Comparison of ENCODE assay signal across 24 cellular contexts in the genomic region with DNA sequence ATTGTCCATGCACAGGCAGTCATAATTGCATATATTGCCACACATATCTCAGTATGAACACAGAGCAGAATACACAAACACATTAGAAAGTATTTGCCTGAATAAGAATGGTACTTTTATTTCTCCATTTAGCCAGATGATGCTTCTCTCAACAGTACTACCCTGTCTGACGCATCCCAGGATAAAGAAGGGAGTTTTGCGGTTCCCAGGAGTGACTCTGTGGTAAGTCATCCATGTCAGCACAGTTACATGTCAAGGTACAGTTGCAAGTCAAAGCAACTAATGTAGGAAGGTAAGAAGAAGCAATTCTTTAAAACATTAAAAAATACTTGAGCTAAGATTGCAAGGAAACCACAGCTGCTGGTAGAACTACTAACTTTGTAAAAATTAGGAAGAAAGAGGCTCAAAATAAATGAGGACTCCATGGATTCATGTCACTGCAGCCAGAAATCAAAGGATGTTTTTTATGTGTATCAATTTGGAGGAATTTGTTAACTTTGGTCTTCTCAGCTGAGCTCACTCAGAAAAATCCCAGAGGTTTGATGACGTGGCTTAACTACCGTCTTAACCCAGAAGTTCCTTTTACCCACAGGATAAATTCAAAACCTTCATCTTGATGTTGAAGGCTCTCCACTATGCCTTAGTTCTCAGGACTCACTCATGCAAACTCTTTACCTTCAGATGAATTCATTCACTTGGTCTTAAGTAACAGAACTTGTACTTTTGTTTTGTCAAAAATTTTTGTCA.
DNase-seq lines count a peak whose midpoint lies in the region; ATAC-seq and TF ChIP-seq lines count a peak whose summit lies in the region.
"Had no signal": no experiment of that assay in that cellular context is flagged by ENCODE, and none has a peak within 500 bp of the region (broad histone marks: within the 10 kb centered on the region; RNA-seq: fewer than 3 reads in every experiment).

No MANE protein-coding gene starts in this region.

- H3K4me1 ChIP-seq in IMR-90 (ENCODE audit: control insufficient read depth, insufficient read depth, low read length) (peaks cover 7% of the 10 kb centered on the region), OCI-LY7 (ENCODE audit: insufficient read depth, low read length, poor library complexity, severe bottlenecking) (no peaks in the 10 kb centered on the region)
- H3K4me1 ChIP-seq: BE2C had no signal

- no peaks in the 10 kb centered on the region for H3K9me3 ChIP-seq in IMR-90 (ENCODE audit: control insufficient read depth, insufficient read depth, low read length)
- no peaks in the 10 kb centered on the region for H3K9me3 ChIP-seq in OCI-LY7 (ENCODE audit: low read length)
- H3K9me3 ChIP-seq: BE2C had no signal

- no CpG with 5 or more reads among the region's 4 CpGs for WGBS in IMR-90 (ENCODE audit: extremely low coverage in 2 of 2, insufficient read length in 1 of 2), 2 experiments

- peak overlapping the region; percentile 8; the same call in 1 of the 2 replicates for H3K14ac ChIP-seq in IMR-90 (replicated peaks; ENCODE audit: low read depth, low read length)

- H4K8ac ChIP-seq in IMR-90 (ENCODE audit: low read depth in 2 of 2, low read length in 2 of 2): no peak overlapping the region

- peak overlapping the region; percentile 56 for H2BK20ac ChIP-seq in IMR-90 (ENCODE audit: low read depth, low read length)

- H2BK120ac ChIP-seq in IMR-90 (ENCODE audit: low read depth, low read length): peak overlapping the region; percentile 31; the same call in 1 of the 2 replicates

- no peaks in the 10 kb centered on the region for H4K20me1 ChIP-seq in IMR-90 (ENCODE audit: insufficient read depth, low read length)
- no peaks in the 10 kb centered on the region for H4K20me1 ChIP-seq in OCI-LY7 (ENCODE audit: insufficient read depth, low read length)

- H3K27ac ChIP-seq in IMR-90 (ENCODE audit: insufficient read depth, low read length) (peak overlapping the region; percentile 61; the same call in 1 of the 2 replicates), OCI-LY7 (ENCODE audit: low read depth, low read length, poor library complexity, severe bottlenecking) (no peak overlapping the region)
- H3K27ac ChIP-seq: HL-60, KMS-11 had no signal

- H3K4me3 Mint-ChIP-seq in nephron progenitor cell (no peak overlapping the region), natural killer cell (no peak overlapping the region)
- H3K4me3 Mint-ChIP-seq: HFFc6 had no signal

- dilution Hi-C loops in IMR-90 (cut with HindIII; ENCODE audit: low sequenced_read_pairs, unreplicated experiment): no loop called here

- H3K18ac ChIP-seq in IMR-90 (ENCODE audit: low read depth, low read length): peak overlapping the region; percentile 83

- no peaks in the 10 kb centered on the region for H3K27me3 ChIP-seq in IMR-90 (ENCODE audit: control insufficient read depth, insufficient read depth, low read length)
- H3K27me3 ChIP-seq: BE2C had no signal

- H3K23ac ChIP-seq in IMR-90 (ENCODE audit: low read depth, low read length): 0 out of 2 replicates have a peak overlapping the region, but pooled peaks have one; percentile 38

- no peak overlapping the region for H3K9ac ChIP-seq in IMR-90 (ENCODE audit: low read depth, low read length)
- H3K9ac ChIP-seq: KMS-11 had no signal

- H3K9me3 Mint-ChIP-seq in nephron progenitor cell (peaks cover 7% of the 10 kb centered on the region), natural killer cell (no peaks in the 10 kb centered on the region)

- H2BK5ac ChIP-seq in IMR-90 (ENCODE audit: low read depth, low read length, poor library complexity, severe bottlenecking): no peak overlapping the region

- no peak overlapping the region for H3K56ac ChIP-seq in IMR-90 (ENCODE audit: extremely low read depth, insufficient read depth, low read length)

- H3K4ac ChIP-seq in IMR-90 (ENCODE audit: low read depth, low read length): peak overlapping the region; percentile 55

- no peaks in the 10 kb centered on the region for H3K9me2 ChIP-seq in OCI-LY7 (ENCODE audit: insufficient read depth, low read length)

- BruUV-seq in IMR-90 (replicated peaks; lab: Mats Ljungman, UMichigan): no TSS peak
- no TSS peak for BruUV-seq in OCI-LY7 (replicated peaks; lab: Mats Ljungman, UMichigan)

- H3K27ac Mint-ChIP-seq in nephron progenitor cell: peak overlapping the region; percentile 71
- no peak overlapping the region for H3K27ac Mint-ChIP-seq in natural killer cell
- H3K27ac Mint-ChIP-seq: HFFc6 had no signal

- no peak overlapping the region for H3K4me3 ChIP-seq in IMR-90 (ENCODE audit: insufficient read depth, low read depth, low read length)
- no peak overlapping the region for H3K4me3 ChIP-seq in OCI-LY7 (ENCODE audit: low read depth, low read length, poor library complexity, severe bottlenecking)

- H3K4me2 ChIP-seq in IMR-90 (ENCODE audit: low read depth, low read length) (no peak overlapping the region), OCI-LY7 (ENCODE audit: low read length) (no peak overlapping the region)
- H3K4me2 ChIP-seq: KMS-11 had no signal

- no peaks in the 10 kb centered on the region for H3K79me2 ChIP-seq in OCI-LY7 (ENCODE audit: insufficient read depth, low read depth, low read length)

- 0 out of 3 replicates have a peak overlapping the region, but pooled peaks have one; percentile 53 for H2BK15ac ChIP-seq in IMR-90 (ENCODE audit: low read depth, low read length)

- H3K4me1 Mint-ChIP-seq in nephron progenitor cell (peaks cover 8% of the 10 kb centered on the region), natural killer cell (no peaks in the 10 kb centered on the region)

- TF ChIP-seq POLR2A in IMR-90 (IDR thresholded peaks at IDR 0.05; ENCODE audit: low read depth, low read length): no peak

- no peak for TF ChIP-seq RAD21 in IMR-90 (IDR thresholded peaks at IDR 0.05; ENCODE audit: low read length)

- TF ChIP-seq CTCF in IMR-90 (conservative IDR thresholded peaks at IDR 0.05; ENCODE audit: low read depth, low read length) (no peak), nephron progenitor cell (IDR thresholded peaks at IDR 0.05) (no peak), OCI-LY7 (conservative IDR thresholded peaks at IDR 0.05; ENCODE audit: low read length) (no peak), natural killer cell (IDR thresholded peaks at IDR 0.05) (no peak)

- peak overlapping the region; percentile 62; the same call in 1 of the 2 replicates for H4K91ac ChIP-seq in IMR-90 (ENCODE audit: insufficient read depth, low read depth, low read length)

- DNase-seq in IMR-90 (peak; percentile 39), SW480 (ENCODE audit: low spot score) (peak; percentile 11), fibroblast of peridontal ligament (ENCODE audit: extremely low read depth) (peak; percentile 18), nephron progenitor cell (no peak), OCI-LY7 (ENCODE audit: low spot score) (no peak), natural killer cell (no peak), NCI-H510A treated with DMSO at 0.1 percent for 48 hours (lab: John Stamatoyannopoulos, UW) (no peak)
- DNase-seq: BE2C; EL; GF-D8; H7; HFFc6; NCI-H1105; NCI-H146; NCI-H2029; NCI-H2227 treated with DMSO at 0.1 percent for 48 hours; NCI-H510A; NCI-H748 treated with DMSO at 0.1 percent for 48 hours; NK-92 treated with Interleukin-12 subunit alpha and Interleukin-12 subunit beta, amount 100 ng/mL, for 24 hours; RPMI8226; SHP77 had no signal

- in situ Hi-C loops in IMR-90 (cut with MboI; ENCODE audit: low sequenced_read_pairs): no loop called here

- peaks cover 54% of the 10 kb centered on the region for H3K36me3 Mint-ChIP-seq in nephron progenitor cell (ENCODE audit: low read depth)
- no peaks in the 10 kb centered on the region for H3K36me3 Mint-ChIP-seq in natural killer cell

- H4K5ac ChIP-seq in IMR-90 (ENCODE audit: low read depth, low read length): peak overlapping the region; percentile 42

- POLR2A ChIA-PET in IMR-90 (lab: Charles Lee; ENCODE audit: unreplicated experiment) (no interaction called here), OCI-LY7 (lab: Charles Lee) (interaction anchor here (0.5 kb wide), 1 partner anchor 1905 kb away, joined by 5 read pairs; no protein-coding TSS in a partner anchor)

- H2AK9ac ChIP-seq in IMR-90 (replicated peaks; ENCODE audit: low read depth, low read length, poor library complexity): no peak overlapping the region

- no peak overlapping the region for H2AFZ ChIP-seq in IMR-90 (replicated peaks; ENCODE audit: low read length, poor library complexity)
- no peak overlapping the region for H2AFZ ChIP-seq in OCI-LY7 (ENCODE audit: low read length)

- CTCF ChIA-PET in IMR-90 (lab: Yijun Ruan, JAX): no interaction called here
- CTCF ChIA-PET in OCI-LY7 (lab: Charles Lee; ENCODE audit: unreplicated experiment): no interaction called here

- no peaks in the 10 kb centered on the region for H3K27me3 Mint-ChIP-seq in nephron progenitor cell (ENCODE audit: low read depth, poor library complexity)
- H3K27me3 Mint-ChIP-seq in natural killer cell (ENCODE audit: low read depth in 2 of 2): no peaks in the 10 kb centered on the region

- ATAC-seq in IMR-90 (ENCODE audit: low read depth) (no peak), natural killer cell (no peak), HG02852 (IDR thresholded peaks at IDR 0.05; ENCODE audit: unreplicated experiment) (no peak)

- peak overlapping the region; percentile 56; the same call in 1 of the 2 replicates for H2AK5ac ChIP-seq in IMR-90 (ENCODE audit: low read depth, low read length)

- no peaks in the 10 kb centered on the region for H3K79me1 ChIP-seq in IMR-90 (ENCODE audit: low read depth in 1 of 2, low read length in 2 of 2)

- peaks cover 2% of the 10 kb centered on the region; the same call in 1 of the 2 replicates for H3K9me1 ChIP-seq in IMR-90 (ENCODE audit: insufficient read depth, low read length)

- intact Hi-C loops in IMR-90 (cut with micrococcal nuclease): no loop called here
- intact Hi-C loops in OCI-LY7 (cut with micrococcal nuclease; ENCODE audit: unreplicated experiment): no loop called here
- intact Hi-C loops in natural killer cell (cut with micrococcal nuclease): no loop called here

- H3K36me3 ChIP-seq in IMR-90 (ENCODE audit: control insufficient read depth, insufficient read depth, low read length): peaks cover 30% of the 10 kb centered on the region
- no peaks in the 10 kb centered on the region for H3K36me3 ChIP-seq in OCI-LY7 (ENCODE audit: insufficient read depth, low read length)
- H3K36me3 ChIP-seq: BE2C had no signal

TF ChIP-seq in IMR-90, 13 proteins besides CTCF, POLR2A, EP300 and RAD21 (continues in another document):
- TF ChIP-seq CEBPB (IDR thresholded peaks at IDR 0.05; ENCODE audit: low read depth, low read length) (no peak), CHD1 (IDR thresholded peaks at IDR 0.05; ENCODE audit: low read depth, low read length) (no peak), RFX5 (IDR thresholded peaks at IDR 0.05; ENCODE audit: low read depth, low read length) (no peak), NFE2L2 (IDR thresholded peaks at IDR 0.05; ENCODE audit: low read depth, low read length) (no peak), MXI1 (IDR thresholded peaks at IDR 0.05; ENCODE audit: borderline replicate concordance, low read depth, low read length) (no peak), MAFK (IDR thresholded peaks at IDR 0.05; ENCODE audit: low read depth, low read length) (no peak)

Comparison
In these comparisons a context has a peak if more than half of its experiments do, and no peak if none do; other contexts are left out.
1. DNase-seq: peak in IMR-90 (single experiment), SW480 (single experiment) and fibroblast of peridontal ligament (single experiment); none in nephron progenitor cell (single experiment), OCI-LY7 (single experiment), natural killer cell (single experiment) and NCI-H510A treated with DMSO at 0.1 percent for 48 hours (single experiment).